In the genomic region with DNA sequence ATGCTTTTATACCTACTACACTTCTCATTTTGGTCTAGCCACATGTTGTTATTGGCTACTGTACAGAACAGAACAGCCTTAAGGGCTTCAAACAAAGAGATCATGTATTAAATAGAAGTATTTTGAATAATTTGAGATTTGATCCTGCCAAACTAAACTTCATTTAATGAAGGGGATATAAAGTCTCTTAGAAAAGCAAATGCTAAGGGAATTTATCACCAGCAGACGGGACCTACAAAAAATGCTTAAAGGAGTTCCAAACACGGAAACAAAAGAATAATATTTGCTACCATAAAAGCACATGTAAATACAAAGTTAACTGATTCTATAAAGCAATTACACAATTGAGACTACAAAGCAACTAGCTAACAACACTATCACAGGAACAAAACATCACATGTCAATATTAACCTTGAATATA, we compare ENCODE assay signal across 24 cellular contexts. TPM values are rescaled to one million over a fixed set of nuclear protein-coding genes. Genes with fewer than 3 reads are reported as not detected.
DNase-seq lines count a peak whose midpoint lies in the region; ATAC-seq and TF ChIP-seq lines count a peak whose summit lies in the region.
"Had no signal": no experiment of that assay in that cellular context is flagged by ENCODE, and none has a peak within 500 bp of the region (broad histone marks: within the 10 kb centered on the region; RNA-seq: fewer than 3 reads in every experiment).

No MANE protein-coding gene starts in this region.

- DNase-seq in NCI-H2029 treated with DMSO at 0.1 percent for 48 hours (lab: John Stamatoyannopoulos, UW) (peak; percentile 58), SW480 (ENCODE audit: low spot score) (peak; percentile 36), left colon (no peak), iPS-NIHi7 (ENCODE audit: extremely low spot score) (no peak), GM03348 (ENCODE audit: low spot score) (no peak)
- DNase-seq in activated naive CD4-positive, alpha-beta T cell (lab: John Stamatoyannopoulos, UW): no peak
- DNase-seq: activated CD4-positive, alpha-beta T cell treated with anti-CD3 and anti-CD28 coated beads, Interleukin-2, amount 10 ng/mL, durations not matched to agents 7 days and 5 days; activated gamma-delta T cell; activated T-cell treated with anti-CD3 and anti-CD28 coated beads, Interleukin-2, amount 50 U/mL, for 1 hour; body of pancreas; CD8-positive, alpha-beta memory T cell; esophagus squamous epithelium; foreskin keratinocyte; heart right ventricle; KBM-7; kidney glomerular epithelial cell; NCI-H2171 treated with DMSO at 0.1 percent for 48 hours; NCI-H524 treated with DMSO at 0.1 percent for 48 hours; stimulated activated CD4-positive, alpha-beta T cell treated with anti-CD3 and anti-CD28 coated beads, Interleukin-4, amount 100 ng/mL, for 4 hours; SW 1271; T-helper 9 cell; tibial artery had no signal

- no peak for TF ChIP-seq CTCF in HEK293 (tag by site-specific recombination; IDR thresholded peaks at IDR 0.05)

- CTCF ChIA-PET in HEK293 (lab: Yijun Ruan, JAX): interaction anchor here (0.9 to 1.4 kb wide), 3 partner anchors 14 to 198 kb away, joined by 3 to 5 read pairs (median 4); no protein-coding TSS in a partner anchor

- H3K9me3 ChIP-seq in HEK293 (ENCODE audit: control insufficient read depth, insufficient read depth, low read depth, low read length): no peaks in the 10 kb centered on the region
- H3K9me3 ChIP-seq: body of pancreas, esophagus squamous epithelium, heart right ventricle, tibial artery had no signal

- no peak overlapping the region for H3K4me3 ChIP-seq in HEK293 (ENCODE audit: low read depth, low read length)
- H3K4me3 ChIP-seq: body of pancreas, esophagus squamous epithelium, heart right ventricle, lung, tibial artery had no signal

- POLR2A ChIA-PET in HEK293 (lab: Yijun Ruan, JAX): no interaction called here

- intact Hi-C loops in left colon (cut with DNase I, micrococcal nuclease): no loop called here

- no peaks in the 10 kb centered on the region for H3K36me3 ChIP-seq in HEK293 (ENCODE audit: control insufficient read depth in 2 of 2, insufficient read depth in 1 of 2, low read length in 2 of 2)
- H3K36me3 ChIP-seq: esophagus squamous epithelium, heart right ventricle, tibial artery had no signal

- H3K27ac ChIP-seq in HEK293 (ENCODE audit: extremely low read depth, low read depth, low read length): no peak overlapping the region
- H3K27ac ChIP-seq: body of pancreas, esophagus squamous epithelium, foreskin keratinocyte, heart right ventricle, tibial artery had no signal

- 0 out of 2 replicates have a peak, but pooled peaks cover 2% of the 10 kb centered on the region for H3K4me1 ChIP-seq in HEK293 (ENCODE audit: control insufficient read depth, insufficient read depth, low read length)
- H3K4me1 ChIP-seq: foreskin keratinocyte, heart right ventricle, tibial artery had no signal

- peak; percentile 79 for ATAC-seq in left colon
- ATAC-seq: body of pancreas, foreskin keratinocyte, heart right ventricle had no signal

TF ChIP-seq in HEK293, 187 proteins besides CTCF, POLR2A, EP300 and RAD21 (continues in another document):
- TF ChIP-seq, protein P1, sequence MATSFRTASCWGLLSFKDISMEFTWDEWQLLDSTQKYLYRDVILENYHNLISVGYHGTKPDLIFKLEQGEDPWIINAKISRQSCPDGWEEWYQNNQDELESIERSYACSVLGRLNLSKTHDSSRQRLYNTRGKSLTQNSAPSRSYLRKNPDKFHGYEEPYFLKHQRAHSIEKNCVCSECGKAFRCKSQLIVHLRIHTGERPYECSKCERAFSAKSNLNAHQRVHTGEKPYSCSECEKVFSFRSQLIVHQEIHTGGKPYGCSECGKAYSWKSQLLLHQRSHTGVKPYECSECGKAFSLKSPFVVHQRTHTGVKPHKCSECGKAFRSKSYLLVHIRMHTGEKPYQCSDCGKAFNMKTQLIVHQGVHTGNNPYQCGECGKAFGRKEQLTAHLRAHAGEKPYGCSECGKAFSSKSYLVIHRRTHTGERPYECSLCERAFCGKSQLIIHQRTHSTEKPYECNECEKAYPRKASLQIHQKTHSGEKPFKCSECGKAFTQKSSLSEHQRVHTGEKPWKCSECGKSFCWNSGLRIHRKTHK (tag by site-specific recombination; IDR thresholded peaks at IDR 0.05): no peak
- TF ChIP-seq BCL11B (tag by site-specific recombination; IDR thresholded peaks at IDR 0.05; ENCODE audit: low read depth) (0 out of 2 replicates have a peak, but pooled peaks have one; percentile 29), ZEB2 (tag by site-specific recombination; IDR thresholded peaks at IDR 0.05) (no peak), ZNF202 (tag by site-specific recombination; IDR thresholded peaks at IDR 0.05; ENCODE audit: borderline replicate concordance) (no peak), ZXDB (tag by site-specific recombination; IDR thresholded peaks at IDR 0.05) (0 out of 2 replicates have a peak, but pooled peaks have one; percentile 46), WT1 (tag by site-specific recombination; IDR thresholded peaks at IDR 0.05) (0 out of 2 replicates have a peak, but pooled peaks have one; percentile 44), OSR2 (tag by site-specific recombination; IDR thresholded peaks at IDR 0.05) (peak; percentile 23; the same call in 1 of the 2 replicates), ZBTB17 (tag by site-specific recombination; IDR thresholded peaks at IDR 0.05) (no peak), ZNF530 (tag by site-specific recombination; IDR thresholded peaks at IDR 0.05; ENCODE audit: low read depth) (no peak), ZBTB48 (tag by site-specific recombination; IDR thresholded peaks at IDR 0.05) (no peak), ZNF561 (tag by site-specific recombination; IDR thresholded peaks at IDR 0.05; ENCODE audit: borderline replicate concordance) (no peak), ZNF184 (tag by site-specific recombination; IDR thresholded peaks at IDR 0.05) (no peak), ZNF843 (tag by site-specific recombination; IDR thresholded peaks at IDR 0.05) (peak; percentile 81; the same call in 1 of the 2 replicates), ZNF274 (IDR thresholded peaks at IDR 0.05; ENCODE audit: low read length) (no peak), ZNF274 (tag by site-specific recombination; IDR thresholded peaks at IDR 0.05; ENCODE audit: borderline replicate concordance) (no peak), ZNF544 (tag by site-specific recombination; IDR thresholded peaks at IDR 0.05) (no peak), ZNF248 (tag by site-specific recombination; IDR thresholded peaks at IDR 0.05) (no peak)
- TF ChIP-seq, protein P2, sequence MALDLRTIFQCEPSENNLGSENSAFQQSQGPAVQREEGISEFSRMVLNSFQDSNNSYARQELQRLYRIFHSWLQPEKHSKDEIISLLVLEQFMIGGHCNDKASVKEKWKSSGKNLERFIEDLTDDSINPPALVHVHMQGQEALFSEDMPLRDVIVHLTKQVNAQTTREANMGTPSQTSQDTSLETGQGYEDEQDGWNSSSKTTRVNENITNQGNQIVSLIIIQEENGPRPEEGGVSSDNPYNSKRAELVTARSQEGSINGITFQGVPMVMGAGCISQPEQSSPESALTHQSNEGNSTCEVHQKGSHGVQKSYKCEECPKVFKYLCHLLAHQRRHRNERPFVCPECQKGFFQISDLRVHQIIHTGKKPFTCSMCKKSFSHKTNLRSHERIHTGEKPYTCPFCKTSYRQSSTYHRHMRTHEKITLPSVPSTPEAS (tag by site-specific recombination; IDR thresholded peaks at IDR 0.05): no peak
- TF ChIP-seq, protein P3, sequence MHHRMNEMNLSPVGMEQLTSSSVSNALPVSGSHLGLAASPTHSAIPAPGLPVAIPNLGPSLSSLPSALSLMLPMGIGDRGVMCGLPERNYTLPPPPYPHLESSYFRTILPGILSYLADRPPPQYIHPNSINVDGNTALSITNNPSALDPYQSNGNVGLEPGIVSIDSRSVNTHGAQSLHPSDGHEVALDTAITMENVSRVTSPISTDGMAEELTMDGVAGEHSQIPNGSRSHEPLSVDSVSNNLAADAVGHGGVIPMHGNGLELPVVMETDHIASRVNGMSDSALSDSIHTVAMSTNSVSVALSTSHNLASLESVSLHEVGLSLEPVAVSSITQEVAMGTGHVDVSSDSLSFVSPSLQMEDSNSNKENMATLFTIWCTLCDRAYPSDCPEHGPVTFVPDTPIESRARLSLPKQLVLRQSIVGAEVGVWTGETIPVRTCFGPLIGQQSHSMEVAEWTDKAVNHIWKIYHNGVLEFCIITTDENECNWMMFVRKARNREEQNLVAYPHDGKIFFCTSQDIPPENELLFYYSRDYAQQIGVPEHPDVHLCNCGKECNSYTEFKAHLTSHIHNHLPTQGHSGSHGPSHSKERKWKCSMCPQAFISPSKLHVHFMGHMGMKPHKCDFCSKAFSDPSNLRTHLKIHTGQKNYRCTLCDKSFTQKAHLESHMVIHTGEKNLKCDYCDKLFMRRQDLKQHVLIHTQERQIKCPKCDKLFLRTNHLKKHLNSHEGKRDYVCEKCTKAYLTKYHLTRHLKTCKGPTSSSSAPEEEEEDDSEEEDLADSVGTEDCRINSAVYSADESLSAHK (tag by site-specific recombination; IDR thresholded peaks at IDR 0.05): 0 out of 2 replicates have a peak, but pooled peaks have one; percentile 19
- TF ChIP-seq, protein P4, sequence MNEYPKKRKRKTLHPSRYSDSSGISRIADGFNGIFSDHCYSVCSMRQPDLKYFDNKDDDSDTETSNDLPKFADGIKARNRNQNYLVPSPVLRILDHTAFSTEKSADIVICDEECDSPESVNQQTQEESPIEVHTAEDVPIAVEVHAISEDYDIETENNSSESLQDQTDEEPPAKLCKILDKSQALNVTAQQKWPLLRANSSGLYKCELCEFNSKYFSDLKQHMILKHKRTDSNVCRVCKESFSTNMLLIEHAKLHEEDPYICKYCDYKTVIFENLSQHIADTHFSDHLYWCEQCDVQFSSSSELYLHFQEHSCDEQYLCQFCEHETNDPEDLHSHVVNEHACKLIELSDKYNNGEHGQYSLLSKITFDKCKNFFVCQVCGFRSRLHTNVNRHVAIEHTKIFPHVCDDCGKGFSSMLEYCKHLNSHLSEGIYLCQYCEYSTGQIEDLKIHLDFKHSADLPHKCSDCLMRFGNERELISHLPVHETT (tag by site-specific recombination; IDR thresholded peaks at IDR 0.05): no peak

RNA-seq across cellular contexts. Expression of a gene that starts 23.6 kb away (rescaled TPM):
- 10 to 100 TPM; 36.2 to 48.3 TPM for total RNA-seq in left colon

Comparison
In these comparisons a context has a peak if more than half of its experiments do, and no peak if none do; other contexts are left out.
1. DNase-seq: peak in NCI-H2029 treated with DMSO at 0.1 percent for 48 hours (single experiment) and SW480 (single experiment); none in left colon (0 of 2), activated naive CD4-positive, alpha-beta T cell (0 of 4), iPS-NIHi7 (single experiment) and GM03348 (single experiment).